9 cellular contexts compared by ENCODE assay signal in genomic region chr1:101137144-101138126, GRCh38.
A peak's percentile ranks its signal among the peaks of the same experiment; 100 is the strongest.
DNase-seq lines count a peak whose midpoint lies in the region; ATAC-seq, FAIRE-seq and TF ChIP-seq lines count a peak whose summit lies in the region.
"Had no signal": no experiment of that assay in that cellular context is flagged by ENCODE, and none has a peak within 500 bp of the region (broad histone marks: within the 10 kb centered on the region; RNA-seq: fewer than 3 reads in every experiment).

No MANE protein-coding gene starts in this region.

- peak overlapping the region; percentile 64 for H3K27ac Mint-ChIP-seq in T-helper 1 cell treated with Interleukin-12 subunit alpha and Interleukin-12 subunit beta and Interleukin-4 antibody, amounts not matched to agents 30 μg/mL and 1 μg/mL, for 36 hours

- no peak for FAIRE-seq in kidney (lab: Jason Lieb, UNC)

- intact Hi-C loops in kidney (cut with DNase I), result no loop called here

- no peaks in the 10 kb centered on the region for H3K9me3 ChIP-seq in liver (ENCODE audit: control insufficient read depth in 4 of 4, low read length in 3 of 4)
- H3K9me3 ChIP-seq in kidney (ENCODE audit: control insufficient read depth in 1 of 2, low read length in 2 of 2), result no peaks in the 10 kb centered on the region

- TF ChIP-seq CTCF in liver (IDR thresholded peaks at IDR 0.05; ENCODE audit: low read depth, low read length, missing input control) (no peak), kidney (IDR thresholded peaks at IDR 0.05; ENCODE audit: borderline replicate concordance, extremely low read depth, insufficient read depth) (no peak), coronary artery (IDR thresholded peaks at IDR 0.05) (no peak)

- no peak for TF ChIP-seq RAD21 in liver (IDR thresholded peaks at IDR 0.05)

- WGBS in liver, result 19% methylated on average over 5 of the region's 5 CpGs

- no peaks in the 10 kb centered on the region for H3K9me3 Mint-ChIP-seq in T-helper 1 cell treated with Interleukin-12 subunit alpha and Interleukin-12 subunit beta and Interleukin-4 antibody, amounts not matched to agents 30 μg/mL and 1 μg/mL, for 36 hours

- peak; percentile 9 for DNase-seq in GF-D8 (lab: John Stamatoyannopoulos, UW)
- no peak for DNase-seq in LoVo (ENCODE audit: low spot score)
- DNase-seq in kidney, result no peak
- no peak for DNase-seq in coronary artery (ENCODE audit: low spot score)
- DNase-seq: caudate nucleus had no signal

- H3K36me3 Mint-ChIP-seq in T-helper 1 cell treated with Interleukin-12 subunit alpha and Interleukin-12 subunit beta and Interleukin-4 antibody, amounts not matched to agents 30 μg/mL and 1 μg/mL, for 36 hours (ENCODE audit: low read depth), result peaks cover 7% of the 10 kb centered on the region

- ATAC-seq in HG02678 (IDR thresholded peaks at IDR 0.05; ENCODE audit: unreplicated experiment), result peak; percentile 34
- ATAC-seq in GM21528 (IDR thresholded peaks at IDR 0.05; ENCODE audit: low FRiP score, unreplicated experiment), result no peak

- peak overlapping the region; percentile 52 to 61 for H3K27ac ChIP-seq in liver (ENCODE audit: low read depth in 1 of 2, low read length in 2 of 2)
- H3K27ac ChIP-seq in kidney (ENCODE audit: low read depth in 2 of 2, low read length in 2 of 2), result no peak overlapping the region
- peak overlapping the region in 1 of 2 donors; percentile 11 for H3K27ac ChIP-seq in coronary artery

- H3K36me3 ChIP-seq in liver (ENCODE audit: control insufficient read depth in 4 of 4, insufficient read depth in 3 of 4, low read depth in 1 of 4, low read length in 3 of 4), result no peaks in the 10 kb centered on the region
- H3K36me3 ChIP-seq in kidney (ENCODE audit: control insufficient read depth in 1 of 2, insufficient read depth in 2 of 2, low read length in 2 of 2), result no peaks in the 10 kb centered on the region

- no peak overlapping the region for H3K4me3 ChIP-seq in liver (ENCODE audit: low read depth in 1 of 3, low read length in 3 of 3)
- no peak overlapping the region for H3K4me3 ChIP-seq in kidney (ENCODE audit: low read length in 2 of 2)
- H3K4me3 ChIP-seq in coronary artery, result no peak overlapping the region

- no peaks in the 10 kb centered on the region for H3K27me3 Mint-ChIP-seq in T-helper 1 cell treated with Interleukin-12 subunit alpha and Interleukin-12 subunit beta and Interleukin-4 antibody, amounts not matched to agents 30 μg/mL and 1 μg/mL, for 36 hours (ENCODE audit: low read depth)

- H3K4me1 ChIP-seq in liver (ENCODE audit: control insufficient read depth in 4 of 4, insufficient read depth in 4 of 4, low read length in 3 of 4), result peaks cover 2 to 29% (median 23%) of the 10 kb centered on the region in 4 donors
- H3K4me1 ChIP-seq in kidney (ENCODE audit: control insufficient read depth in 1 of 2, insufficient read depth in 1 of 2, low read depth in 1 of 2, low read length in 2 of 2), result peaks cover 0 to 4% of the 10 kb centered on the region in 2 donors

- peak overlapping the region; percentile 19 for H3K4me3 Mint-ChIP-seq in T-helper 1 cell treated with Interleukin-12 subunit alpha and Interleukin-12 subunit beta and Interleukin-4 antibody, amounts not matched to agents 30 μg/mL and 1 μg/mL, for 36 hours

- peaks cover 51% of the 10 kb centered on the region for H3K4me1 Mint-ChIP-seq in T-helper 1 cell treated with Interleukin-12 subunit alpha and Interleukin-12 subunit beta and Interleukin-4 antibody, amounts not matched to agents 30 μg/mL and 1 μg/mL, for 36 hours (ENCODE audit: low read depth)

- H3K27me3 ChIP-seq in liver (ENCODE audit: control insufficient read depth in 4 of 4, insufficient read depth in 4 of 4, low read length in 3 of 4), result no peaks in the 10 kb centered on the region

- H3K9ac ChIP-seq in liver (ENCODE audit: low read depth in 1 of 2, low read length in 2 of 2) (no peak overlapping the region), kidney (ENCODE audit: low read length in 2 of 2) (no peak overlapping the region)

TF ChIP-seq in liver, 16 proteins besides CTCF, POLR2A, EP300 and RAD21:
- TF ChIP-seq, protein P1, sequence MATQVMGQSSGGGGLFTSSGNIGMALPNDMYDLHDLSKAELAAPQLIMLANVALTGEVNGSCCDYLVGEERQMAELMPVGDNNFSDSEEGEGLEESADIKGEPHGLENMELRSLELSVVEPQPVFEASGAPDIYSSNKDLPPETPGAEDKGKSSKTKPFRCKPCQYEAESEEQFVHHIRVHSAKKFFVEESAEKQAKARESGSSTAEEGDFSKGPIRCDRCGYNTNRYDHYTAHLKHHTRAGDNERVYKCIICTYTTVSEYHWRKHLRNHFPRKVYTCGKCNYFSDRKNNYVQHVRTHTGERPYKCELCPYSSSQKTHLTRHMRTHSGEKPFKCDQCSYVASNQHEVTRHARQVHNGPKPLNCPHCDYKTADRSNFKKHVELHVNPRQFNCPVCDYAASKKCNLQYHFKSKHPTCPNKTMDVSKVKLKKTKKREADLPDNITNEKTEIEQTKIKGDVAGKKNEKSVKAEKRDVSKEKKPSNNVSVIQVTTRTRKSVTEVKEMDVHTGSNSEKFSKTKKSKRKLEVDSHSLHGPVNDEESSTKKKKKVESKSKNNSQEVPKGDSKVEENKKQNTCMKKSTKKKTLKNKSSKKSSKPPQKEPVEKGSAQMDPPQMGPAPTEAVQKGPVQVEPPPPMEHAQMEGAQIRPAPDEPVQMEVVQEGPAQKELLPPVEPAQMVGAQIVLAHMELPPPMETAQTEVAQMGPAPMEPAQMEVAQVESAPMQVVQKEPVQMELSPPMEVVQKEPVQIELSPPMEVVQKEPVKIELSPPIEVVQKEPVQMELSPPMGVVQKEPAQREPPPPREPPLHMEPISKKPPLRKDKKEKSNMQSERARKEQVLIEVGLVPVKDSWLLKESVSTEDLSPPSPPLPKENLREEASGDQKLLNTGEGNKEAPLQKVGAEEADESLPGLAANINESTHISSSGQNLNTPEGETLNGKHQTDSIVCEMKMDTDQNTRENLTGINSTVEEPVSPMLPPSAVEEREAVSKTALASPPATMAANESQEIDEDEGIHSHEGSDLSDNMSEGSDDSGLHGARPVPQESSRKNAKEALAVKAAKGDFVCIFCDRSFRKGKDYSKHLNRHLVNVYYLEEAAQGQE (IDR thresholded peaks at IDR 0.05), result no peak
- TF ChIP-seq, protein P2, sequence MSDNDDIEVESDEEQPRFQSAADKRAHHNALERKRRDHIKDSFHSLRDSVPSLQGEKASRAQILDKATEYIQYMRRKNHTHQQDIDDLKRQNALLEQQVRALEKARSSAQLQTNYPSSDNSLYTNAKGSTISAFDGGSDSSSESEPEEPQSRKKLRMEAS (IDR thresholded peaks at IDR 0.05), result no peak
- TF ChIP-seq, protein P3, sequence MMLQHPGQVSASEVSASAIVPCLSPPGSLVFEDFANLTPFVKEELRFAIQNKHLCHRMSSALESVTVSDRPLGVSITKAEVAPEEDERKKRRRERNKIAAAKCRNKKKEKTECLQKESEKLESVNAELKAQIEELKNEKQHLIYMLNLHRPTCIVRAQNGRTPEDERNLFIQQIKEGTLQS (IDR thresholded peaks at IDR 0.05), result no peak
- peak; percentile 59 for TF ChIP-seq SP1 (IDR thresholded peaks at IDR 0.05)
- no peak for TF ChIP-seq ZBTB33 (IDR thresholded peaks at IDR 0.05)
- TF ChIP-seq FOXA2 (IDR thresholded peaks at IDR 0.05), result no peak
- peak; percentile 54 for TF ChIP-seq HNF4G (IDR thresholded peaks at IDR 0.05)
- TF ChIP-seq EGR1 (IDR thresholded peaks at IDR 0.05; ENCODE audit: low read depth in 2 of 2), result no peak
- peak; percentile 16 to 47 for TF ChIP-seq RXRA (IDR thresholded peaks at IDR 0.05)
- peak; percentile 67 for TF ChIP-seq YY1 (IDR thresholded peaks at IDR 0.05)
- no peak for TF ChIP-seq GABPA (IDR thresholded peaks at IDR 0.05 in 1 of 2, conservative IDR thresholded peaks at IDR 0.05 in 1 of 2)
- TF ChIP-seq FOXA1 (IDR thresholded peaks at IDR 0.05), result no peak
- TF ChIP-seq HNF4A (conservative IDR thresholded peaks at IDR 0.05), result peak; percentile 72 to 81
- TF ChIP-seq NR2F2 (IDR thresholded peaks at IDR 0.05), result no peak
- peak in 1 of 2 donors; percentile 21 for TF ChIP-seq JUND (IDR thresholded peaks at IDR 0.05)
- no peak for TF ChIP-seq TAF1 (conservative IDR thresholded peaks at IDR 0.05)

Comparison
In these comparisons a context has a peak if more than half of its experiments do, and no peak if none do; other contexts are left out.
1. H3K27ac ChIP-seq: peak in liver (2 of 2); none in kidney (0 of 2).